Comparison of ENCODE assay signal across 8 cellular contexts in genomic region chr11:57567210-57567511, GRCh38. TPM values are rescaled to one million over a fixed set of nuclear protein-coding genes. Genes with fewer than 3 reads are reported as not detected.
A peak's percentile ranks its signal among the peaks of the same experiment; 100 is the strongest.
DNase-seq lines count a peak whose midpoint lies in the region; ATAC-seq, FAIRE-seq and TF ChIP-seq lines count a peak whose summit lies in the region.

No MANE protein-coding gene starts in this region.

- no peaks in the 10 kb centered on the region for H4K20me1 ChIP-seq in astrocyte (ENCODE audit: insufficient read depth, low read length)

- ATAC-seq in GM19395 (IDR thresholded peaks at IDR 0.05; ENCODE audit: unreplicated experiment) (peak; percentile 1), GM19467 (IDR thresholded peaks at IDR 0.05; ENCODE audit: unreplicated experiment) (no peak)
- peak; percentile 3 for ATAC-seq in stimulated activated memory B cell treated with anti-CD40 and anti-IgM and Interleukin-4, amounts not matched to agents 10 μg/mL and 1 μg/mL and 100 μg/mL, for 72 hours

- H3K79me2 ChIP-seq in astrocyte (ENCODE audit: insufficient read depth, low read length), result no peaks in the 10 kb centered on the region

- H3K4me3 Mint-ChIP-seq in astrocyte (ENCODE audit: unreplicated experiment) (peak overlapping the region; percentile 94), immature natural killer cell (peak overlapping the region; percentile 96 to 99 (median 97))
- H3K4me3 Mint-ChIP-seq in stimulated activated memory B cell treated with anti-CD40 and anti-IgM and Interleukin-4, amounts not matched to agents 10 μg/mL and 1 μg/mL and 100 μg/mL, for 72 hours, result peak overlapping the region; percentile 93

- H3K9me3 Mint-ChIP-seq in astrocyte (ENCODE audit: unreplicated experiment), result peaks cover 1% of the 10 kb centered on the region
- no peaks in the 10 kb centered on the region for H3K9me3 Mint-ChIP-seq in immature natural killer cell
- H3K9me3 Mint-ChIP-seq in stimulated activated memory B cell treated with anti-CD40 and anti-IgM and Interleukin-4, amounts not matched to agents 10 μg/mL and 1 μg/mL and 100 μg/mL, for 72 hours, result no peaks in the 10 kb centered on the region

- H3K9ac ChIP-seq in astrocyte (ENCODE audit: low read length), result peak overlapping the region; percentile 81

- no peak for FAIRE-seq in astrocyte (lab: Jason Lieb, UNC)

- H3K9me3 ChIP-seq in MG63 (no peaks in the 10 kb centered on the region), astrocyte (ENCODE audit: insufficient read depth, low read depth, low read length) (no peaks in the 10 kb centered on the region)

- DNase-seq in Ammon's horn (ENCODE audit: low spot score) (peak; percentile 29), MG63 (no peak), astrocyte (ENCODE audit: low read depth) (peak; percentile 7), immature natural killer cell (peak; percentile 48 to 55 (median 53)), NCI-H187 (lab: John Stamatoyannopoulos, UW) (no peak)

- H3K36me3 ChIP-seq in MG63, result no peaks in the 10 kb centered on the region; the same call in 1 of the 2 replicates
- no peaks in the 10 kb centered on the region for H3K36me3 ChIP-seq in astrocyte (ENCODE audit: insufficient read depth, low read length)

- peaks cover 6% of the 10 kb centered on the region for H3K36me3 Mint-ChIP-seq in astrocyte (ENCODE audit: low read depth, unreplicated experiment)
- H3K36me3 Mint-ChIP-seq in immature natural killer cell, result peaks cover 0 to 8% (median 0%) of the 10 kb centered on the region in 3 donors
- peaks cover 12% of the 10 kb centered on the region for H3K36me3 Mint-ChIP-seq in stimulated activated memory B cell treated with anti-CD40 and anti-IgM and Interleukin-4, amounts not matched to agents 10 μg/mL and 1 μg/mL and 100 μg/mL, for 72 hours

- H3K27ac ChIP-seq in astrocyte (ENCODE audit: low read depth, low read length), result no peak overlapping the region

- peaks cover 9% of the 10 kb centered on the region for H3K4me1 ChIP-seq in astrocyte (ENCODE audit: insufficient read depth, low read length)

- peak overlapping the region; percentile 80 for H3K27ac Mint-ChIP-seq in astrocyte (ENCODE audit: unreplicated experiment)
- peak overlapping the region; percentile 90 to 99 (median 96) for H3K27ac Mint-ChIP-seq in immature natural killer cell
- H3K27ac Mint-ChIP-seq in stimulated activated memory B cell treated with anti-CD40 and anti-IgM and Interleukin-4, amounts not matched to agents 10 μg/mL and 1 μg/mL and 100 μg/mL, for 72 hours, result peak overlapping the region; percentile 84

- peak overlapping the region; percentile 96 for H2AFZ ChIP-seq in astrocyte (ENCODE audit: low read depth, low read length)

- H3K27me3 Mint-ChIP-seq in astrocyte (ENCODE audit: low read depth, unreplicated experiment) (no peaks in the 10 kb centered on the region), immature natural killer cell (ENCODE audit: low read depth in 3 of 3) (peaks cover 4 to 9% (median 4%) of the 10 kb centered on the region in 3 donors)
- no peaks in the 10 kb centered on the region for H3K27me3 Mint-ChIP-seq in stimulated activated memory B cell treated with anti-CD40 and anti-IgM and Interleukin-4, amounts not matched to agents 10 μg/mL and 1 μg/mL and 100 μg/mL, for 72 hours

- no peak for TF ChIP-seq CTCF in astrocyte (IDR thresholded peaks at IDR 0.05; ENCODE audit: insufficient read depth, low read depth, low read length)

- peak overlapping the region; percentile 88 for H3K4me2 ChIP-seq in astrocyte (ENCODE audit: low read length)

- H3K4me3 ChIP-seq in MG63, result peak overlapping the region; percentile 64
- peak overlapping the region; percentile 67 for H3K4me3 ChIP-seq in astrocyte (ENCODE audit: insufficient read depth, low read depth, low read length)

- peaks cover 23% of the 10 kb centered on the region for H3K4me1 Mint-ChIP-seq in astrocyte (ENCODE audit: low read depth, unreplicated experiment)
- H3K4me1 Mint-ChIP-seq in immature natural killer cell, result peaks cover 43 to 59% of the 10 kb centered on the region in 2 donors
- H3K4me1 Mint-ChIP-seq in stimulated activated memory B cell treated with anti-CD40 and anti-IgM and Interleukin-4, amounts not matched to agents 10 μg/mL and 1 μg/mL and 100 μg/mL, for 72 hours, result peaks cover 51% of the 10 kb centered on the region

- no peaks in the 10 kb centered on the region for H3K27me3 ChIP-seq in MG63
- H3K27me3 ChIP-seq in astrocyte (ENCODE audit: insufficient read depth, low read length), result no peaks in the 10 kb centered on the region

RNA-seq across cellular contexts. Expression of gene UBE2L6, which starts 0.3 kb away (rescaled TPM):
- 14.7 and 17.2 TPM in 2 replicates for total RNA-seq in MG63 (2014; rRNA removed; shearing (Covaris generic); ENCODE audit: low replicate concordance)
- 159 and 182 TPM in 2 replicates for total RNA-seq in astrocyte
- 100 to 1,000 TPM; 310 to 706 (median 354) TPM for polyA plus RNA-seq in immature natural killer cell

RNA-seq across cellular contexts. Expression of gene SMTNL1, which starts 29.8 kb away (rescaled TPM):
- total RNA-seq in MG63 (2014; rRNA removed; shearing (Covaris generic); ENCODE audit: low replicate concordance), result not detected in 2 replicates
- not detected in 2 replicates for total RNA-seq in astrocyte
- polyA plus RNA-seq in immature natural killer cell, result under 1 TPM in 2 of 3 donors, not detected in 1; 0.12 to 0.47 TPM

RNA-seq across cellular contexts. Expression of gene SERPING1, which starts 30.3 kb away (rescaled TPM):
- 0.22 and 0.26 TPM in 2 replicates for total RNA-seq in MG63 (2014; rRNA removed; shearing (Covaris generic); ENCODE audit: low replicate concordance)
- 62.5 and 92.1 TPM in 2 replicates for total RNA-seq in astrocyte
- under 1 TPM in 1 of 3 donors, not detected in 2; 0.71 TPM for polyA plus RNA-seq in immature natural killer cell

RNA-seq across cellular contexts. Expression of gene TIMM10, which starts 36.6 kb away (rescaled TPM):
- total RNA-seq in MG63 (2014; rRNA removed; shearing (Covaris generic); ENCODE audit: low replicate concordance), result 99.6 and 106 TPM in 2 replicates
- 56.1 and 60.3 TPM in 2 replicates for total RNA-seq in astrocyte
- 100 to 1,000 TPM in 1 of 3 donors, 10 to 100 TPM in 2; 52.9 to 101 (median 55.7) TPM for polyA plus RNA-seq in immature natural killer cell

RNA-seq across cellular contexts. Expression of gene SLC43A1, which starts 51.7 kb away (rescaled TPM):
- total RNA-seq in MG63 (2014; rRNA removed; shearing (Covaris generic); ENCODE audit: low replicate concordance), result 3.2 and 4.0 TPM in 2 replicates
- 3.5 and 4.5 TPM in 2 replicates for total RNA-seq in astrocyte
- polyA plus RNA-seq in immature natural killer cell, result 10 to 100 TPM; 15.8 to 20.3 (median 17.5) TPM

Comparison
In these comparisons a context has a peak if more than half of its experiments do, and no peak if none do; other contexts are left out.
1. DNase-seq: peak in Ammon's horn (single experiment), astrocyte (single experiment) and immature natural killer cell (3 of 3); none in MG63 (single experiment) and NCI-H187 (0 of 2).
2. RNA of gene SERPING1, which starts 30.3 kb away (total RNA-seq): 62.5 to 92.1 TPM in astrocyte; 0.22 to 0.26 TPM in MG63; every median in the first group is over 10 times any median in the second.
3. Peak in every context shown above with its lines, with median percentiles within 50 percentile points of each other: H3K27ac Mint-ChIP-seq and H3K4me3 Mint-ChIP-seq.